12 cellular contexts compared by ENCODE assay signal in genomic region chr4:41119867-41120295, GRCh38.
DNase-seq lines count a peak whose midpoint lies in the region; ATAC-seq, FAIRE-seq and TF ChIP-seq lines count a peak whose summit lies in the region.
"Had no signal": no experiment of that assay in that cellular context is flagged by ENCODE, and none has a peak within 500 bp of the region (broad histone marks: within the 10 kb centered on the region; RNA-seq: fewer than 3 reads in every experiment).

No MANE protein-coding gene starts in this region.

- FAIRE-seq in K562 (lab: Jason Lieb, UNC), result no peak

- H3K4me3 ChIP-seq in K562 (no peak overlapping the region), urinary bladder (ENCODE audit: low read depth, low read length) (no peak overlapping the region)
- H3K4me3 ChIP-seq: neural progenitor cell had no signal

- no peak for TF ChIP-seq RAD21 in K562 (CRISPR knock-in tag; conservative IDR thresholded peaks at IDR 0.05 in 1 of 2, IDR thresholded peaks at IDR 0.05 in 1 of 2)

- no peaks in the 10 kb centered on the region for H3K36me3 ChIP-seq in K562 (ENCODE audit: control insufficient read depth, insufficient read depth, low read length)
- no peaks in the 10 kb centered on the region for H3K36me3 ChIP-seq in urinary bladder (ENCODE audit: insufficient read depth)
- H3K36me3 ChIP-seq: neural progenitor cell had no signal

- POLR2A ChIA-PET in K562 (lab: Yijun Ruan, JAX) (no interaction called here), T-cell (lab: Charles Lee) (no interaction called here)

- H3K36me3 Mint-ChIP-seq in neural crest cell (ENCODE audit: low read depth) (peaks cover 14% of the 10 kb centered on the region), T-cell (no peaks in the 10 kb centered on the region)
- H3K36me3 Mint-ChIP-seq: neural progenitor cell had no signal

- 2% methylated on average over 5 of the region's 5 CpGs for whole genome bisulfite sequencing in K562 (ENCODE audit: insufficient coverage, low coverage, missing lambda C conversion rate)
- WGBS in urinary bladder, result 32% methylated on average over 5 of the region's 5 CpGs

- H3K9me1 ChIP-seq in K562 (ENCODE audit: control insufficient read depth, insufficient read depth, low read length), result no peaks in the 10 kb centered on the region

- H3K4me1 Mint-ChIP-seq in neural crest cell (peaks cover 31% of the 10 kb centered on the region), T-cell (no peaks in the 10 kb centered on the region)
- H3K4me1 Mint-ChIP-seq: activated B cell treated with CpG ODN at 0.5 μM for 24 hours, neural progenitor cell had no signal

- no peaks in the 10 kb centered on the region for H3K4me1 ChIP-seq in K562 (replicated peaks in 1 of 2; ENCODE audit: control insufficient read depth in 2 of 2, insufficient read depth in 2 of 2, low read length in 2 of 2)
- H3K4me1 ChIP-seq in urinary bladder (ENCODE audit: insufficient read depth), result peaks cover 2% of the 10 kb centered on the region

- in situ Hi-C loops in K562 (cut with MboI), result no loop called here

- H3K27me3 ChIP-seq in K562 (ENCODE audit: control insufficient read depth in 2 of 2, insufficient read depth in 2 of 2, low read length in 2 of 2), result peaks cover 3 to 4% of the 10 kb centered on the region in 2 experiments; a peak in 2 of 5 replicates
- H3K27me3 ChIP-seq: neural progenitor cell had no signal

- no peaks in the 10 kb centered on the region for H3K9me3 ChIP-seq in K562 (replicated peaks; ENCODE audit: control insufficient read depth, insufficient read depth, low read depth, low read length)

- TF ChIP-seq CTCF in K562 (IDR thresholded peaks at IDR 0.05 in 2 of 3, conservative IDR thresholded peaks at IDR 0.05 in 1 of 3; ENCODE audit: insufficient read depth in 2 of 3, low read depth in 1 of 3, low read length in 3 of 3), result no peak
- no peak for TF ChIP-seq CTCF in neural crest cell (conservative IDR thresholded peaks at IDR 0.05)

- intact Hi-C loops in K562 (cut with micrococcal nuclease) (no loop called here), Right ventricle myocardium superior (cut with DNase I) (no loop called here)

- CTCF ChIA-PET in K562 (lab: Yijun Ruan, JAX; ENCODE audit: low intra/inter-chr PET ratio) (no interaction called here), T-cell (lab: Charles Lee) (no interaction called here)

- H3K9me3 Mint-ChIP-seq in neural crest cell (peaks cover 6% of the 10 kb centered on the region), T-cell (peaks cover 0 to 9% (median 5%) of the 10 kb centered on the region in 3 donors)

- no peak for DNase-seq in K562 (ENCODE audit: extremely low read depth in 1 of 4, low spot score in 3 of 4)
- DNase-seq in Right ventricle myocardium superior, result peak; percentile 63
- DNase-seq in neural crest cell (ENCODE audit: low read depth, low spot score), result no peak
- no peak for DNase-seq in T-cell
- DNase-seq in stimulated activated naive CD4-positive, alpha-beta T cell treated with Interleukin-2 at 50 U/mL for 16 hours (lab: John Stamatoyannopoulos, UW), result no peak
- DNase-seq: activated B cell treated with CpG ODN at 0.5 μM for 24 hours, NCI-H1092, NCI-H510A, SHP77 treated with DMSO at 0.1 percent for 48 hours had no signal

- H3K9ac ChIP-seq in K562 (ENCODE audit: insufficient read depth in 1 of 2, low read depth in 2 of 2, low read length in 2 of 2), result no peak overlapping the region
- H3K9ac ChIP-seq: neural progenitor cell had no signal

- H3K27ac Mint-ChIP-seq in neural crest cell (ENCODE audit: unreplicated experiment), result peak overlapping the region; percentile 85
- H3K27ac Mint-ChIP-seq in T-cell, result no peak overlapping the region
- H3K27ac Mint-ChIP-seq: activated B cell treated with CpG ODN at 0.5 μM for 24 hours, neural progenitor cell had no signal

- ATAC-seq in K562 (no peak), Right ventricle myocardium superior (ENCODE audit: poor library complexity) (peak; percentile 55), T-cell (replicated peaks in 1 of 4) (no peak), GM18511 (IDR thresholded peaks at IDR 0.05; ENCODE audit: unreplicated experiment) (no peak)

- H3K79me2 ChIP-seq in K562 (ENCODE audit: control insufficient read depth, insufficient read depth, low read length), result no peaks in the 10 kb centered on the region

- no TSS peak for BruUV-seq in K562 (replicated peaks; lab: Mats Ljungman, UMichigan)

- H3K27ac ChIP-seq in K562 (ENCODE audit: extremely low read depth, low read depth, low read length), result no peak overlapping the region
- peak overlapping the region; percentile 16 for H3K27ac ChIP-seq in urinary bladder (ENCODE audit: low read depth)
- H3K27ac ChIP-seq: neural progenitor cell had no signal

- H2AFZ ChIP-seq in K562 (ENCODE audit: low read depth, low read length), result no peak overlapping the region
- H2AFZ ChIP-seq: neural progenitor cell had no signal

- H3K4me3 Mint-ChIP-seq in neural crest cell (no peak overlapping the region), T-cell (no peak overlapping the region)
- H3K4me3 Mint-ChIP-seq: activated B cell treated with CpG ODN at 0.5 μM for 24 hours, neural progenitor cell had no signal

- TF ChIP-seq EP300 in K562 (IDR thresholded peaks at IDR 0.05; ENCODE audit: low read length), result no peak

- no peak overlapping the region for H3K4me2 ChIP-seq in K562 (ENCODE audit: insufficient read depth, low read length)
- H3K4me2 ChIP-seq: neural progenitor cell had no signal

- H4K20me1 ChIP-seq in K562 (replicated peaks; ENCODE audit: control insufficient read depth, insufficient read depth, low read length), result no peaks in the 10 kb centered on the region

- H3K27me3 Mint-ChIP-seq in neural crest cell (ENCODE audit: low read depth) (no peaks in the 10 kb centered on the region), T-cell (peaks cover 0 to 4% of the 10 kb centered on the region in 2 donors)
- H3K27me3 Mint-ChIP-seq: activated B cell treated with CpG ODN at 0.5 μM for 24 hours had no signal

- TF ChIP-seq POLR2A in K562 (conservative IDR thresholded peaks at IDR 0.05), result no peak

TF ChIP-seq in K562, 482 proteins besides CTCF, POLR2A, EP300 and RAD21:
- TF ChIP-seq NUFIP1 (IDR thresholded peaks at IDR 0.05; ENCODE audit: partially characterized antibody), result no peak
- peak; percentile 60 for TF ChIP-seq NFIC (IDR thresholded peaks at IDR 0.05)
TF ChIP-seq in K562: peak in this region for 1.
